Comparison of ENCODE assay signal across 2 cellular contexts in genomic region chr7:134278502-134279153, GRCh38.
TF ChIP-seq lines count a peak whose summit lies in the region.

No MANE protein-coding gene starts in this region.

TF ChIP-seq in liver, 16 proteins besides CTCF, POLR2A, EP300 and RAD21:
- TF ChIP-seq FOXA2 (IDR thresholded peaks at IDR 0.05) (peak; percentile 87), EGR1 (IDR thresholded peaks at IDR 0.05; ENCODE audit: low read depth in 2 of 2) (no peak), RXRA (IDR thresholded peaks at IDR 0.05) (peak; percentile 16 to 44), HNF4G (IDR thresholded peaks at IDR 0.05) (no peak), JUND (IDR thresholded peaks at IDR 0.05) (peak in 1 of 2 donors; percentile 43), NR2F2 (IDR thresholded peaks at IDR 0.05) (no peak), YY1 (IDR thresholded peaks at IDR 0.05) (peak; percentile 41), HNF4A (conservative IDR thresholded peaks at IDR 0.05) (peak; percentile 59 to 60), GABPA (IDR thresholded peaks at IDR 0.05 in 1 of 2, conservative IDR thresholded peaks at IDR 0.05 in 1 of 2) (no peak), ZBTB33 (IDR thresholded peaks at IDR 0.05) (no peak), TAF1 (conservative IDR thresholded peaks at IDR 0.05) (no peak), FOXA1 (IDR thresholded peaks at IDR 0.05) (peak; percentile 72), MAX (IDR thresholded peaks at IDR 0.05) (peak; percentile 10), SP1 (IDR thresholded peaks at IDR 0.05) (peak; percentile 49)
- TF ChIP-seq, protein P1, sequence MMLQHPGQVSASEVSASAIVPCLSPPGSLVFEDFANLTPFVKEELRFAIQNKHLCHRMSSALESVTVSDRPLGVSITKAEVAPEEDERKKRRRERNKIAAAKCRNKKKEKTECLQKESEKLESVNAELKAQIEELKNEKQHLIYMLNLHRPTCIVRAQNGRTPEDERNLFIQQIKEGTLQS (IDR thresholded peaks at IDR 0.05) = peak; percentile 20
- TF ChIP-seq, protein P2, sequence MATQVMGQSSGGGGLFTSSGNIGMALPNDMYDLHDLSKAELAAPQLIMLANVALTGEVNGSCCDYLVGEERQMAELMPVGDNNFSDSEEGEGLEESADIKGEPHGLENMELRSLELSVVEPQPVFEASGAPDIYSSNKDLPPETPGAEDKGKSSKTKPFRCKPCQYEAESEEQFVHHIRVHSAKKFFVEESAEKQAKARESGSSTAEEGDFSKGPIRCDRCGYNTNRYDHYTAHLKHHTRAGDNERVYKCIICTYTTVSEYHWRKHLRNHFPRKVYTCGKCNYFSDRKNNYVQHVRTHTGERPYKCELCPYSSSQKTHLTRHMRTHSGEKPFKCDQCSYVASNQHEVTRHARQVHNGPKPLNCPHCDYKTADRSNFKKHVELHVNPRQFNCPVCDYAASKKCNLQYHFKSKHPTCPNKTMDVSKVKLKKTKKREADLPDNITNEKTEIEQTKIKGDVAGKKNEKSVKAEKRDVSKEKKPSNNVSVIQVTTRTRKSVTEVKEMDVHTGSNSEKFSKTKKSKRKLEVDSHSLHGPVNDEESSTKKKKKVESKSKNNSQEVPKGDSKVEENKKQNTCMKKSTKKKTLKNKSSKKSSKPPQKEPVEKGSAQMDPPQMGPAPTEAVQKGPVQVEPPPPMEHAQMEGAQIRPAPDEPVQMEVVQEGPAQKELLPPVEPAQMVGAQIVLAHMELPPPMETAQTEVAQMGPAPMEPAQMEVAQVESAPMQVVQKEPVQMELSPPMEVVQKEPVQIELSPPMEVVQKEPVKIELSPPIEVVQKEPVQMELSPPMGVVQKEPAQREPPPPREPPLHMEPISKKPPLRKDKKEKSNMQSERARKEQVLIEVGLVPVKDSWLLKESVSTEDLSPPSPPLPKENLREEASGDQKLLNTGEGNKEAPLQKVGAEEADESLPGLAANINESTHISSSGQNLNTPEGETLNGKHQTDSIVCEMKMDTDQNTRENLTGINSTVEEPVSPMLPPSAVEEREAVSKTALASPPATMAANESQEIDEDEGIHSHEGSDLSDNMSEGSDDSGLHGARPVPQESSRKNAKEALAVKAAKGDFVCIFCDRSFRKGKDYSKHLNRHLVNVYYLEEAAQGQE (IDR thresholded peaks at IDR 0.05) = peak; percentile 41

TF ChIP-seq in HepG2, 621 proteins besides CTCF, POLR2A, EP300 and RAD21:
- TF ChIP-seq CBX5 (CRISPR knock-in tag; IDR thresholded peaks at IDR 0.05; ENCODE audit: borderline replicate concordance) = no peak
- TF ChIP-seq YEATS2 (CRISPR knock-in tag; IDR thresholded peaks at IDR 0.05; ENCODE audit: borderline replicate concordance) = no peak
- no peak for TF ChIP-seq JUN (CRISPR knock-in tag; IDR thresholded peaks at IDR 0.05)
- TF ChIP-seq MNT (IDR thresholded peaks at IDR 0.05) = no peak
- TF ChIP-seq ZNF441 (CRISPR knock-in tag; IDR thresholded peaks at IDR 0.05; ENCODE audit: borderline replicate concordance) = no peak
- no peak for TF ChIP-seq RARA (CRISPR knock-in tag; IDR thresholded peaks at IDR 0.05)
- TF ChIP-seq ZNF432 (CRISPR knock-in tag; IDR thresholded peaks at IDR 0.05; ENCODE audit: borderline replicate concordance) = no peak
